In the genomic region with DNA sequence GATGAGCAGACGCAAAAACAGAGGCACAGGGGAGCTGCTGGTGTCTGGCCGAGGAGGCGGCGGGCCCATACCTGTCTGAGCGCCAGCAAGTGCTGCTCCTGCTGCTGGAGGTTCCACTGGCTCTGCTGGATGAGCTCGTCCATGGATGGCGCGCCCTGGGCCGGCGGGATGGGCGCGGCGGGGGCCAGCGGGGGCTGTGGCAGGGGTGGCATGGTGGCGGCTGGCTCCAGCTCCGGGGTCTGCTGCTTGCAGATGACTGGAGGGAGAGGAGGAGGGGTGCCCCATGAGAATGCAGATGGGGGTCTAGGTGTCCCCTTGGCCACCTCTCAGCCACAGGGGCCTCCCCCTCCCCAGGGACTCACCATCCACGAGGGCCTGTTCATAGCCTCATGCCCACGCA, we compare ENCODE assay signal across 28 cellular contexts. TPM values are rescaled to one million over a fixed set of nuclear protein-coding genes. Genes with fewer than 3 reads are reported as not detected.
"Had no signal": no experiment of that assay in that cellular context is flagged by ENCODE, and none has a peak within 500 bp of the region (broad histone marks: within the 10 kb centered on the region; RNA-seq: fewer than 3 reads in every experiment).

No MANE protein-coding gene starts in this region.

- H3K27ac Mint-ChIP-seq: activated CD4-positive, alpha-beta T cell treated with anti-CD3 and anti-CD28 coated beads for 36 hours; activated CD8-positive, alpha-beta T cell treated with anti-CD3 and anti-CD28 coated beads, Interleukin-2, amount 10 ng/mL, durations not matched to agents 7 days and 5 days; activated naive CD8-positive, alpha-beta T cell; activated T-helper 1 cell treated with anti-CD3 and anti-CD28 coated beads, Interleukin-12 subunit alpha, Interleukin-12 subunit beta, Interleukin-2, Interleukin-4 antibody, amounts not matched to agents 30 ng/mL and 10 ng/mL and 1 ng/mL, durations not matched to agents 14 hours and 24 hours and 36 hours; brain had no signal

- H3K9me3 Mint-ChIP-seq: activated T-helper 1 cell treated with anti-CD3 and anti-CD28 coated beads, Interleukin-12 subunit alpha, Interleukin-12 subunit beta, Interleukin-2, Interleukin-4 antibody, amounts not matched to agents 30 ng/mL and 10 ng/mL and 1 ng/mL, durations not matched to agents 14 hours and 24 hours and 36 hours; brain had no signal

- ATAC-seq: activated CD4-positive, alpha-beta T cell treated with anti-CD3 and anti-CD28 coated beads for 36 hours; activated CD8-positive, alpha-beta T cell treated with anti-CD3 and anti-CD28 coated beads, Interleukin-2, amount 10 ng/mL, durations not matched to agents 7 days and 5 days had no signal

- H3K4me3 Mint-ChIP-seq: activated CD4-positive, alpha-beta T cell treated with anti-CD3 and anti-CD28 coated beads for 36 hours; activated CD8-positive, alpha-beta T cell treated with anti-CD3 and anti-CD28 coated beads, Interleukin-2, amount 10 ng/mL, durations not matched to agents 7 days and 5 days; activated naive CD8-positive, alpha-beta T cell; activated T-helper 1 cell treated with anti-CD3 and anti-CD28 coated beads, Interleukin-12 subunit alpha, Interleukin-12 subunit beta, Interleukin-2, Interleukin-4 antibody, amounts not matched to agents 30 ng/mL and 10 ng/mL and 1 ng/mL, durations not matched to agents 14 hours and 24 hours and 36 hours; brain had no signal

- H3K27me3 Mint-ChIP-seq: activated CD4-positive, alpha-beta T cell treated with anti-CD3 and anti-CD28 coated beads for 36 hours; activated naive CD8-positive, alpha-beta T cell had no signal

- DNase-seq: activated CD4-positive, alpha-beta T cell treated with anti-CD3 and anti-CD28 coated beads for 36 hours; activated CD4-positive, alpha-beta T cell treated with anti-CD3 and anti-CD28 coated beads, Interleukin-2, amount 50 U/mL, for 4 hours; activated CD8-positive, alpha-beta memory T cell treated with anti-CD3 and anti-CD28 coated beads, Interleukin-2, amount 50 U/mL, for 48 hours; activated CD8-positive, alpha-beta T cell treated with anti-CD3 and anti-CD28 coated beads, Interleukin-2, amount 10 ng/mL, durations not matched to agents 7 days and 5 days; activated effector memory CD4-positive, alpha-beta T cell treated with Interleukin-2 at 50 U/mL for 16 hours; activated naive CD4-positive, alpha-beta T cell treated with Interleukin-2 at 50 U/mL for 16 hours; activated T-cell treated with anti-CD3 and anti-CD28 coated beads, Interleukin-2, amount 50 U/mL, for 1 hour; amygdala; KG1; NCI-H1048; NCI-H146; NCI-H187 treated with DMSO at 0.1 percent for 48 hours; NCI-H2081 treated with DMSO at 0.1 percent for 48 hours; NCI-H446; NCI-H524; Peyer's patch; Right ventricle myocardium superior; SJCRH30; SK-N-SH; T-helper 1 cell; WERI-Rb-1 had no signal

RNA-seq across cellular contexts. Expression of a gene that starts 39.4 kb away (rescaled TPM):
- total RNA-seq: activated CD4-positive, alpha-beta T cell treated with anti-CD3 and anti-CD28 coated beads for 36 hours; activated CD8-positive, alpha-beta T cell treated with anti-CD3 and anti-CD28 coated beads, Interleukin-2, amount 10 ng/mL, durations not matched to agents 7 days and 5 days; activated T-helper 1 cell treated with anti-CD3 and anti-CD28 coated beads, Interleukin-12 subunit alpha, Interleukin-12 subunit beta, Interleukin-2, Interleukin-4 antibody, amounts not matched to agents 30 ng/mL and 10 ng/mL and 1 ng/mL, durations not matched to agents 14 hours and 24 hours and 36 hours; astrocyte; LHCN-M2; M059J; Peyer's patch; Right ventricle myocardium superior; SJCRH30; T-helper 2 cell treated with Interferon-gamma antibody and Interleukin-4, amounts not matched to agents 100 ng/mL and 5 ng/mL, for 36 hours had no signal
